ENCODE assay signal across 8 cellular contexts in the genomic region with DNA sequence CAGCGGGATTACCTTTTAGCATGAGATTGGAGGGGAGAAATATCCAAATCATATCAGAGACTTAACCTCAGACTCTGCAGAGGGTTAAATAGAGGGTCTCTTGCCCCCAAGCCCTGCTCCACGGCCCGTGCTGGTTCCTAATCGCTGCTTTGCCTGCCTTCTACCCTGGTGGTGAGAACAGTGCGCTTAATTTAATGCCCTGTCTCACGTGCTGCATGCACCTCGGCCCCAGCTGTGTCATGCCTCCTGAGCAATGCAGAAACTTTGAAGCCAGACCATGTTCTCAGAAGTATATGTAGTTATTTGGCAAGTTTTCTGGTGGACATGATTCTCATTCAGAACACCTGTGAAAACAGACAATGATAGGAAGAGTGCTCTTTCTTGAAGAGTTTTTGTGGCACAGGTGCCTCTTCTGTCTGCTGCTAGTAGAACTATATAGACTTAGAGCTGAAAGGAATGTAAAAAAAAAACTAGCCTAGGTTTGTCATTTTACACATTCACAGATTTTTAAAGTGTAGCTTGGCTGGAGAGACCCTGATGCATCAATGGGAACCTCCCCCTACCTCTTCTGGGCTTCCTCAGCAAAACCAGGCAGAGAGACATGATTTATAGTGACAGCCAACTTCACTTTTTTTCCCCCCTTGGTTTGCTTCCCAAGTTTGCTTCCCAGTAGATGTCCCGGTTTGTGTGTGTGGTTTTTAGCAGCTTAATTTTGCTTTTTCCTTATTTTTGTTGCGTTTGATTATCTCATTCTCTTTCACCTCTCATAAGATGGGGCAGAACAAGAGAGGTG. TPM values are rescaled to one million over a fixed set of nuclear protein-coding genes. Genes with fewer than 3 reads are reported as not detected.
DNase-seq lines count a peak whose midpoint lies in the region; ATAC-seq and TF ChIP-seq lines count a peak whose summit lies in the region.

No MANE protein-coding gene starts in this region.

- H3K27me3 ChIP-seq in esophagus muscularis mucosa (no peaks in the 10 kb centered on the region), sigmoid colon (no peaks in the 10 kb centered on the region)

- H3K4me3 ChIP-seq in Jurkat, Clone E6-1 (ENCODE audit: low read length): peak overlapping the region; percentile 78
- H3K4me3 ChIP-seq in esophagus muscularis mucosa (peak overlapping the region; percentile 63 to 95 (median 74)), sigmoid colon (peak overlapping the region in 3 of 4 donors; percentile 61 to 69 (median 69))

- peak; percentile 28 for ATAC-seq in GM21737 (IDR thresholded peaks at IDR 0.05; ENCODE audit: unreplicated experiment)

- TF ChIP-seq POLR2A in esophagus muscularis mucosa (IDR thresholded peaks at IDR 0.05; ENCODE audit: low read depth): no peak
- no peak for TF ChIP-seq POLR2A in sigmoid colon (IDR thresholded peaks at IDR 0.05)

- intact Hi-C loops in esophagus muscularis mucosa (cut with DNase I) (no loop called here), sigmoid colon (cut with DNase I) (loop anchor here (5.0 to 10.0 kb wide), 2 partner anchors 206 to 551 kb away; a partner anchor contains a TSS)

- H3K9me3 Mint-ChIP-seq in activated CD4-positive, alpha-beta memory T cell treated with anti-CD3 and anti-CD28 coated beads, Interleukin-2, amount 10 ng/mL, durations not matched to agents 7 days and 5 days: no peaks in the 10 kb centered on the region

- H3K27ac ChIP-seq in esophagus muscularis mucosa (replicated peaks in 1 of 4) (no peak overlapping the region), sigmoid colon (peak overlapping the region in 1 of 4 donors; percentile 90)

- H3K36me3 ChIP-seq in esophagus muscularis mucosa (no peaks in the 10 kb centered on the region), sigmoid colon (no peaks in the 10 kb centered on the region)

- peaks cover 49% of the 10 kb centered on the region for H3K36me3 Mint-ChIP-seq in activated CD4-positive, alpha-beta memory T cell treated with anti-CD3 and anti-CD28 coated beads, Interleukin-2, amount 10 ng/mL, durations not matched to agents 7 days and 5 days (ENCODE audit: low read depth)

- peak overlapping the region; percentile 88 for H3K4me3 Mint-ChIP-seq in activated CD4-positive, alpha-beta memory T cell treated with anti-CD3 and anti-CD28 coated beads, Interleukin-2, amount 10 ng/mL, durations not matched to agents 7 days and 5 days

- TF ChIP-seq CTCF in esophagus muscularis mucosa (IDR thresholded peaks at IDR 0.05) (no peak), sigmoid colon (IDR thresholded peaks at IDR 0.05) (no peak)

- H3K27me3 Mint-ChIP-seq in activated CD4-positive, alpha-beta memory T cell treated with anti-CD3 and anti-CD28 coated beads, Interleukin-2, amount 10 ng/mL, durations not matched to agents 7 days and 5 days: no peaks in the 10 kb centered on the region

- no peaks in the 10 kb centered on the region for H3K9me3 ChIP-seq in esophagus muscularis mucosa
- no peaks in the 10 kb centered on the region for H3K9me3 ChIP-seq in sigmoid colon

- H3K27ac Mint-ChIP-seq in activated CD4-positive, alpha-beta memory T cell treated with anti-CD3 and anti-CD28 coated beads, Interleukin-2, amount 10 ng/mL, durations not matched to agents 7 days and 5 days: peak overlapping the region; percentile 94

- peak; percentile 32 to 48 for DNase-seq in NCI-H2081 (lab: John Stamatoyannopoulos, UW)
- no peak for DNase-seq in NCI-H2081 treated with DMSO at 0.1 percent for 48 hours (lab: John Stamatoyannopoulos, UW)
- peak; percentile 57 for DNase-seq in Jurkat, Clone E6-1 (ENCODE audit: low read depth, low spot score)
- DNase-seq in activated CD4-positive, alpha-beta memory T cell treated with anti-CD3 and anti-CD28 coated beads, Interleukin-2, amount 10 ng/mL, durations not matched to agents 7 days and 5 days: peak; percentile 68
- DNase-seq in esophagus muscularis mucosa (ENCODE audit: extremely low spot score): no peak
- no peak for DNase-seq in sigmoid colon
- DNase-seq in hippocampal formation (lab: John Stamatoyannopoulos, UW): no peak

- POLR2A ChIA-PET in activated CD4-positive, alpha-beta memory T cell treated with anti-CD3 and anti-CD28 coated beads, Interleukin-2, amount 10 ng/mL, durations not matched to agents 7 days and 5 days (lab: Charles Lee): interaction anchor here (0.7 to 2.7 kb wide), 13 partner anchors 10 to 1954 kb away, joined by 3 to 19 read pairs (median 5); no protein-coding TSS in a partner anchor

- H3K4me1 ChIP-seq in esophagus muscularis mucosa: peaks cover 40 to 53% (median 44%) of the 10 kb centered on the region in 4 donors
- peaks cover 0 to 54% (median 36%) of the 10 kb centered on the region in 4 donors for H3K4me1 ChIP-seq in sigmoid colon

- CTCF ChIA-PET in activated CD4-positive, alpha-beta memory T cell treated with anti-CD3 and anti-CD28 coated beads, Interleukin-2, amount 10 ng/mL, durations not matched to agents 7 days and 5 days (lab: Charles Lee): interaction anchor here (0.9 to 5.2 kb wide), 5 partner anchors 10 to 326 kb away, joined by 3 to 25 read pairs (median 4); no protein-coding TSS in a partner anchor

- TF ChIP-seq EP300 in esophagus muscularis mucosa (IDR thresholded peaks at IDR 0.05) (no peak), sigmoid colon (IDR thresholded peaks at IDR 0.05) (no peak)

- WGBS in esophagus muscularis mucosa: 37% methylated on average over 9 of the region's 9 CpGs
- 14 to 20% methylated on average over 9 of the region's 9 CpGs for WGBS in sigmoid colon, 2 donors

- peaks cover 71% of the 10 kb centered on the region for H3K4me1 Mint-ChIP-seq in activated CD4-positive, alpha-beta memory T cell treated with anti-CD3 and anti-CD28 coated beads, Interleukin-2, amount 10 ng/mL, durations not matched to agents 7 days and 5 days

RNA-seq across cellular contexts. Expression of a gene that starts 1.6 kb away (rescaled TPM):
- polyA plus RNA-seq in Jurkat, Clone E6-1 (2012; ENCODE audit: insufficient read depth, insufficient read length): 43.3 TPM
- 10 to 100 TPM; 69.6 to 71.7 TPM for total RNA-seq in activated CD4-positive, alpha-beta memory T cell treated with anti-CD3 and anti-CD28 coated beads, Interleukin-2, amount 10 ng/mL, durations not matched to agents 7 days and 5 days
- total RNA-seq in esophagus muscularis mucosa: 10 to 100 TPM; 16.9 to 41.1 (median 24.2) TPM
- total RNA-seq in sigmoid colon: 10 to 100 TPM; 12.9 to 37.9 (median 19.8) TPM
- 10 to 100 TPM in 1 of 3 donors, 1 to 10 TPM in 2; 6.6 to 13.8 (median 6.7) TPM for polyA plus RNA-seq in sigmoid colon

Comparison
In these comparisons a context has a peak if more than half of its experiments do, and no peak if none do; other contexts are left out.
1. DNase-seq: peak in NCI-H2081 (2 of 2), Jurkat, Clone E6-1 (single experiment) and activated CD4-positive, alpha-beta memory T cell treated with anti-CD3 and anti-CD28 coated beads, Interleukin-2, amount 10 ng/mL, durations not matched to agents 7 days and 5 days (single experiment); none in NCI-H2081 treated with DMSO at 0.1 percent for 48 hours (single experiment), esophagus muscularis mucosa (single experiment), sigmoid colon (single experiment) and hippocampal formation (0 of 2).
2. Peak in every context shown above with its lines, with median percentiles within 50 percentile points of each other: H3K4me3 ChIP-seq.